30 cellular contexts compared by ENCODE assay signal in the genomic region with DNA sequence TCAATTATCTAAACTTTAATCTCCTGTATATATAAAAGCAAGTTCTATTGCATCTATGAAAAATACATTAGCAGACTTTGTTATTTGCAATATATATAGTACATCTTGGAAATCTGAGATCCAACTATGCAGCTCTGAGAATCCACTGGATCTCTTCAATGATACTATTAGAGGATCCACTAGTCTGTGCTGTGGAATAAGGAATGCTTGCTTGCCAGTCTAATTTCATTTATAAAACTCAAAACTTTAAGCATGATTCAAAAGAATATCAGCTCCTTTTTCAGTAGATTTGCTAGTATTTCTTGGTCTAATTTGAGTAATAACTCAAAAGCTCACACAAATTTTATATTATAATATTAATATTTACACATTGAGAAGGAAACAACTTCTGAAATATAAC.
DNase-seq lines count a peak whose midpoint lies in the region; ATAC-seq, FAIRE-seq and TF ChIP-seq lines count a peak whose summit lies in the region.
"Had no signal": no experiment of that assay in that cellular context is flagged by ENCODE, and none has a peak within 500 bp of the region (broad histone marks: within the 10 kb centered on the region; RNA-seq: fewer than 3 reads in every experiment).

No MANE protein-coding gene starts in this region.

- H4K20me1 ChIP-seq in HepG2 (ENCODE audit: insufficient read depth, low read length) (no peaks in the 10 kb centered on the region), hepatocyte (ENCODE audit: insufficient read depth, poor library complexity, severe bottlenecking) (no peaks in the 10 kb centered on the region), mammary epithelial cell (ENCODE audit: insufficient read depth, low read length) (no peaks in the 10 kb centered on the region)

- intact Hi-C loops in HepG2 (cut with micrococcal nuclease; ENCODE audit: unreplicated experiment) = loop anchor here (2.0 kb wide), 1 partner anchor 140 kb away; no protein-coding TSS in a partner anchor
- intact Hi-C loops in right lobe of liver (cut with DNase I) = no loop called here
- intact Hi-C loops in mammary epithelial cell (cut with micrococcal nuclease) = loop anchor here (1.0 kb wide), 1 partner anchor 141 kb away; no protein-coding TSS in a partner anchor

- dilution Hi-C loops in mammary epithelial cell (cut with HindIII; ENCODE audit: low sequenced_read_pairs) = no loop called here

- no peak overlapping the region for H3K27ac ChIP-seq in HepG2 (ENCODE audit: extremely low read length, insufficient read depth, low read length)
- H3K27ac ChIP-seq in right lobe of liver = no peak overlapping the region
- H3K27ac ChIP-seq in hepatocyte = no peak overlapping the region
- no peak overlapping the region for H3K27ac ChIP-seq in mammary epithelial cell (ENCODE audit: insufficient read depth, low read depth, low read length)
- H3K27ac ChIP-seq: SJCRH30 had no signal

- H3K9me3 ChIP-seq in HepG2 (ENCODE audit: low read length) (no peaks in the 10 kb centered on the region), right lobe of liver (no peaks in the 10 kb centered on the region), adipocyte (ENCODE audit: control insufficient read depth, low read length) (no peaks in the 10 kb centered on the region), hepatocyte (ENCODE audit: low read depth) (no peaks in the 10 kb centered on the region), mammary epithelial cell (replicated peaks; ENCODE audit: insufficient read depth, low read length) (no peaks in the 10 kb centered on the region)
- H3K9me3 ChIP-seq: Caco-2, SJCRH30 had no signal

- CTCF ChIA-PET in HepG2 (lab: Yijun Ruan, JAX; ENCODE audit: low intra/inter-chr PET ratio, low total read pairs) = no interaction called here
- CTCF ChIA-PET in mammary epithelial cell (lab: Charles Lee; ENCODE audit: low non-redundant PET) = no interaction called here

- no peak for TF ChIP-seq POLR2A in HepG2 (IDR thresholded peaks at IDR 0.05; ENCODE audit: insufficient read depth in 1 of 2, low read depth in 2 of 2, low read length in 2 of 2)
- no peak for TF ChIP-seq POLR2A in right lobe of liver (IDR thresholded peaks at IDR 0.05)

- H3K4me2 ChIP-seq in HepG2 (ENCODE audit: low read depth, low read length) (no peak overlapping the region), hepatocyte (no peak overlapping the region), mammary epithelial cell (ENCODE audit: insufficient read depth, low read depth, low read length) (no peak overlapping the region)

- no peak for TF ChIP-seq RAD21 in HepG2 (CRISPR knock-in tag; IDR thresholded peaks at IDR 0.05)

- H3K4me3 ChIP-seq in HepG2 (replicated peaks in 1 of 3; ENCODE audit: insufficient read depth in 1 of 3, low read depth in 2 of 3, low read length in 3 of 3) = no peak overlapping the region
- no peak overlapping the region for H3K4me3 ChIP-seq in right lobe of liver
- H3K4me3 ChIP-seq in adipocyte (ENCODE audit: low read length) = no peak overlapping the region
- no peak overlapping the region for H3K4me3 ChIP-seq in hepatocyte
- H3K4me3 ChIP-seq in mammary epithelial cell (replicated peaks in 1 of 3; ENCODE audit: insufficient read depth in 1 of 3, low read depth in 2 of 3, low read length in 3 of 3) = no peak overlapping the region
- H3K4me3 ChIP-seq: lung, SJCRH30 had no signal

- POLR2A ChIA-PET in HepG2 (lab: Yijun Ruan, JAX) = no interaction called here

- H3K79me2 ChIP-seq in HepG2 (ENCODE audit: insufficient read depth, low read length) (no peaks in the 10 kb centered on the region), hepatocyte (no peaks in the 10 kb centered on the region), mammary epithelial cell (ENCODE audit: insufficient read depth, low read length) (no peaks in the 10 kb centered on the region)

- H3K9ac ChIP-seq in HepG2 (ENCODE audit: insufficient read depth, low read depth, low read length) = no peak overlapping the region
- no peak overlapping the region for H3K9ac ChIP-seq in adipocyte (ENCODE audit: low read length)
- no peak overlapping the region for H3K9ac ChIP-seq in mammary epithelial cell (ENCODE audit: insufficient read depth, low read length)

- DNase-seq in HepG2 (ENCODE audit: low spot score) (no peak), right lobe of liver (no peak), adipocyte (ENCODE audit: low read depth) (peak; percentile 23), hepatocyte (ENCODE audit: low spot score) (no peak), superior temporal gyrus (ENCODE audit: extremely low spot score) (peak; percentile 42), mammary epithelial cell (no peak), NCI-H187 treated with DMSO at 0.1 percent for 48 hours (lab: John Stamatoyannopoulos, UW) (no peak), DMS79 (lab: John Stamatoyannopoulos, UW) (no peak)
- DNase-seq: ACHN; activated CD4-positive, alpha-beta memory T cell treated with anti-CD3 and anti-CD28 coated beads for 36 hours; aorta; C1 segment of cervical spinal cord; Caco-2; dermis blood vessel endothelial cell; DND-41; glutamatergic neuron; HCEC 1CT; Karpas-422; kidney; NCI-H2171 treated with DMSO at 0.1 percent for 48 hours; NCI-H524 treated with DMSO at 0.1 percent for 48 hours; SJCRH30; stimulated activated CD4-positive, alpha-beta T cell treated with anti-CD3 and anti-CD28 coated beads, Interleukin-15, amount 100 ng/mL, for 24 hours; stimulated activated naive CD4-positive, alpha-beta T cell; T-cell had no signal

- TF ChIP-seq EP300 in HepG2 (IDR thresholded peaks at IDR 0.05; ENCODE audit: low read depth in 2 of 2, low read length in 2 of 2) (no peak), HepG2 (CRISPR knock-in tag; IDR thresholded peaks at IDR 0.05; ENCODE audit: borderline replicate concordance) (no peak)

- BruUV-seq in HepG2 (replicated peaks; lab: Mats Ljungman, UMichigan) = no TSS peak
- BruUV-seq in mammary epithelial cell (replicated peaks; lab: Mats Ljungman, UMichigan) = no TSS peak

- no peaks in the 10 kb centered on the region for H3K9me2 ChIP-seq in hepatocyte (replicated peaks; ENCODE audit: insufficient read depth)

- no peak overlapping the region for H2AFZ ChIP-seq in HepG2 (ENCODE audit: low read length)
- no peak overlapping the region for H2AFZ ChIP-seq in hepatocyte
- H2AFZ ChIP-seq in mammary epithelial cell (ENCODE audit: low read depth, low read length) = no peak overlapping the region

- FAIRE-seq in HepG2 (lab: Jason Lieb, UNC) = no peak
- FAIRE-seq: endothelial cell of umbilical vein, kidney had no signal

- ATAC-seq in HepG2 = no peak
- ATAC-seq in right lobe of liver = no peak
- ATAC-seq: activated CD4-positive, CD25-positive, alpha-beta regulatory T cell treated with anti-CD3 and anti-CD28 coated beads, Interleukin-2, amount 50 U/mL, for 24 hours; activated T-helper 17 cell treated with anti-CD3 and anti-CD28 coated beads, Interleukin-2, amount 50 U/mL, for 72 hours; Panc1; T-cell had no signal

- 0 out of 2 replicates have a peak, but pooled peaks have one; percentile 5 for TF ChIP-seq CTCF in HepG2 (CRISPR knock-in tag; IDR thresholded peaks at IDR 0.05)
- peak in 2 of 4 donors; percentile 11 to 12 for TF ChIP-seq CTCF in right lobe of liver (IDR thresholded peaks at IDR 0.05)
- TF ChIP-seq CTCF in hepatocyte (IDR thresholded peaks at IDR 0.05; ENCODE audit: poor library complexity) = peak; percentile 43
- no peak for TF ChIP-seq CTCF in mammary epithelial cell (conservative IDR thresholded peaks at IDR 0.05 in 1 of 2, IDR thresholded peaks at IDR 0.05 in 1 of 2; ENCODE audit: extremely low read depth in 1 of 2, insufficient read depth in 1 of 2, low read depth in 1 of 2, low read length in 2 of 2)

- in situ Hi-C loops in HepG2 (cut with HindIII; ENCODE audit: extremely low pct_ligation_motif_present, low pct_unique_long_range_greater_than_20kb) (no loop called here), mammary epithelial cell (cut with MboI; ENCODE audit: low sequenced_read_pairs in 2 of 2) (no loop called here)

- H3K4me1 ChIP-seq in HepG2 (ENCODE audit: insufficient read depth, low read length) = no peaks in the 10 kb centered on the region
- H3K4me1 ChIP-seq in right lobe of liver = no peaks in the 10 kb centered on the region
- no peaks in the 10 kb centered on the region for H3K4me1 ChIP-seq in adipocyte (ENCODE audit: control insufficient read depth, insufficient read depth, low read length)
- no peaks in the 10 kb centered on the region for H3K4me1 ChIP-seq in hepatocyte (ENCODE audit: insufficient read depth)
- H3K4me1 ChIP-seq in mammary epithelial cell (ENCODE audit: insufficient read depth, low read length) = no peaks in the 10 kb centered on the region
- H3K4me1 ChIP-seq: Caco-2, SJCRH30 had no signal

- H3K27me3 ChIP-seq in HepG2 (ENCODE audit: control insufficient read depth in 1 of 2, insufficient read depth in 2 of 2, low read length in 2 of 2) (no peaks in the 10 kb centered on the region), right lobe of liver (no peaks in the 10 kb centered on the region), adipocyte (replicated peaks; ENCODE audit: control insufficient read depth, insufficient read depth, low read length) (no peaks in the 10 kb centered on the region), hepatocyte (no peaks in the 10 kb centered on the region), mammary epithelial cell (ENCODE audit: insufficient read depth, low read length) (no peaks in the 10 kb centered on the region)
- H3K27me3 ChIP-seq: SJCRH30 had no signal

- H3K36me3 ChIP-seq in HepG2 (replicated peaks in 1 of 2; ENCODE audit: control insufficient read depth in 1 of 2, insufficient read depth in 2 of 2, low read length in 2 of 2) (no peaks in the 10 kb centered on the region), right lobe of liver (no peaks in the 10 kb centered on the region), adipocyte (ENCODE audit: control insufficient read depth, insufficient read depth, low read length, severe bottlenecking) (no peaks in the 10 kb centered on the region), hepatocyte (replicated peaks; ENCODE audit: insufficient read depth, low read depth) (no peaks in the 10 kb centered on the region), mammary epithelial cell (ENCODE audit: insufficient read depth, low read length) (no peaks in the 10 kb centered on the region)
- H3K36me3 ChIP-seq: SJCRH30 had no signal

TF ChIP-seq in HepG2, 621 proteins besides CTCF, POLR2A, EP300 and RAD21 (continues in another document):
- TF ChIP-seq, protein P1, sequence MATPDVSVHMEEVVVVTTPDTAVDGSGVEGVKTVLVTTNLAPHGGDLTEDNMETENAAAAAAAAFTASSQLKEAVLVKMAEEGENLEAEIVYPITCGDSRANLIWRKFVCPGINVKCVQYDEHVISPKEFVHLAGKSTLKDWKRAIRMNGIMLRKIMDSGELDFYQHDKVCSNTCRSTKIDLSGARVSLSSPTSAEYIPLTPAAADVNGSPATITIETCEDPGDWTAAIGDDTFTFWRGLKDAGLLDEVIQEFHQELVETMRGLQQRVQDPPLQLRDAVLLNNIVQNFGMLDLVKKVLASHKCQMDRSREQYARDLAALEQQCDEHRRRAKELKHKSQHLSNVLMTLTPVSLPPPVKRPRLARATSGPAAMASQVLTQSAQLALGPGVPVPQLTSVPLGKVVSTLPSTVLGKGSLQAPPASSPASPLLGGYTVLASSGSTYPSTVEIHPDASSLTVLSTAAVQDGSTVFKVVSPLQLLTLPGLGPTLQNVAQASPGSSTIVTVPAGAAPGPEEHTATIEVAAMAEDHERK (CRISPR knock-in tag; IDR thresholded peaks at IDR 0.05; ENCODE audit: low read depth) = no peak
- no peak for TF ChIP-seq FOSL1 (CRISPR knock-in tag; IDR thresholded peaks at IDR 0.05; ENCODE audit: borderline replicate concordance)
- TF ChIP-seq SSRP1 (CRISPR knock-in tag; IDR thresholded peaks at IDR 0.05) = no peak

Comparison
In these comparisons a context has a peak if more than half of its experiments do, and no peak if none do; other contexts are left out.
1. intact Hi-C loops: an anchor here in HepG2 (2.0 kb wide) and mammary epithelial cell (1.0 kb wide); none called in right lobe of liver.
2. DNase-seq: peak in adipocyte (single experiment) and superior temporal gyrus (single experiment); none in HepG2 (single experiment), right lobe of liver (0 of 3), hepatocyte (single experiment), mammary epithelial cell (single experiment), NCI-H187 treated with DMSO at 0.1 percent for 48 hours (single experiment) and DMS79 (single experiment).
3. CTCF ChIP-seq: peak in HepG2 (single experiment) and hepatocyte (single experiment); none in mammary epithelial cell (0 of 2).